Comparison of ENCODE assay signal across 36 cellular contexts in the genomic region with DNA sequence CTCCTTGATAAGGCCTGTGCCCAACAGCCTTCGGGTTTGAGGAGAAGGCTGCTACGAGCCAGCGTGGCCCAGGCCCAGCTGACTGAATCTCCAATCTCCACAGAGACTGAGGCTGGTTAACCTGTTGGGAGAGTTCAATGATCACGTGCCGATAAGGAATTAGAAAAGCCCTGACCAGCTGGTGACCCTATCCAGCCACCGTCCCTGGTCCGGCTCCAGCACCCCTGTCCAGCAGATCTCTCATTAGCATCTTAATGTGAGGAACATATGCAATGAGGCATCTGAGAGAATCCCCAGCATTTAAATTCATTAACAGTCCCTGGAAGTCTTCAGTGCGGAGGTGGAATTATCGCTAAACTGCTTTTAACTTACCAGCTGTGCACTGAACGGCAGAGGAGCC.
"Had no signal": no experiment of that assay in that cellular context is flagged by ENCODE, and none has a peak within 500 bp of the region (broad histone marks: within the 10 kb centered on the region; RNA-seq: fewer than 3 reads in every experiment).

No MANE protein-coding gene starts in this region.

- H3K27ac ChIP-seq: adrenal gland, body of pancreas, brain microvascular endothelial cell, breast epithelium, cardiac muscle cell, colonic mucosa, VCaP had no signal

- H3K36me3 ChIP-seq: adrenal gland, brain microvascular endothelial cell, breast epithelium, cardiac muscle cell, colonic mucosa had no signal

- H3K9me3 Mint-ChIP-seq: activated CD4-positive, alpha-beta T cell treated with anti-CD3 and anti-CD28 coated beads, Interleukin-2, amount 10 ng/mL, durations not matched to agents 7 days and 5 days; activated naive CD8-positive, alpha-beta T cell treated with anti-CD3 and anti-CD28 coated beads for 36 hours; activated T-cell treated with anti-CD3 and anti-CD28 coated beads, Interleukin-2, amount 50 U/mL, for 24 hours; activated T-helper 2 cell treated with anti-CD3 and anti-CD28 coated beads, Interferon-gamma antibody, Interleukin-2, Interleukin-4, amounts not matched to agents 10 μg/mL and 5 μg/mL and 100 μg/mL, durations not matched to agents 14 hours and 24 hours and 36 hours; central memory CD8-positive, alpha-beta T cell; WTC11 had no signal

- H3K9me3 ChIP-seq: adrenal gland, body of pancreas, breast epithelium, colonic mucosa had no signal

- H3K4me1 Mint-ChIP-seq: activated CD4-positive, alpha-beta memory T cell treated with anti-CD3 and anti-CD28 coated beads, Interleukin-2, amount 10 ng/mL, durations not matched to agents 7 days and 5 days; activated CD4-positive, alpha-beta T cell treated with anti-CD3 and anti-CD28 coated beads for 36 hours; activated CD4-positive, alpha-beta T cell treated with anti-CD3 and anti-CD28 coated beads, Interleukin-2, amount 10 ng/mL, durations not matched to agents 7 days and 5 days; activated CD8-positive, alpha-beta memory T cell treated with anti-CD3 and anti-CD28 coated beads, Interleukin-2, amount 10 ng/mL, durations not matched to agents 7 days and 5 days; activated naive CD8-positive, alpha-beta T cell treated with anti-CD3 and anti-CD28 coated beads for 36 hours; WTC11 had no signal

- ATAC-seq: activated CD4-positive, alpha-beta T cell treated with anti-CD3 and anti-CD28 coated beads for 36 hours; activated CD4-positive, CD25-positive, alpha-beta regulatory T cell treated with anti-CD3 and anti-CD28 coated beads, Interleukin-2, amount 50 U/mL, for 24 hours; activated CD8-positive, alpha-beta memory T cell treated with anti-CD3 and anti-CD28 coated beads, Interleukin-2, amount 10 ng/mL, durations not matched to agents 7 days and 5 days; activated CD8-positive, alpha-beta T cell treated with anti-CD3 and anti-CD28 coated beads, Interleukin-2, amount 10 ng/mL, durations not matched to agents 7 days and 5 days; activated naive CD4-positive, alpha-beta T cell treated with anti-CD3 and anti-CD28 coated beads, Interleukin-2, amount 50 U/mL, for 72 hours; body of pancreas; T-helper 17 cell; WTC11 had no signal

- H3K4me3 ChIP-seq: adrenal gland, body of pancreas, breast epithelium, cardiac muscle cell, colonic mucosa had no signal

- H3K4me3 Mint-ChIP-seq: activated CD4-positive, alpha-beta memory T cell treated with anti-CD3 and anti-CD28 coated beads, Interleukin-2, amount 10 ng/mL, durations not matched to agents 7 days and 5 days; activated CD4-positive, alpha-beta T cell treated with anti-CD3 and anti-CD28 coated beads for 36 hours; activated CD4-positive, alpha-beta T cell treated with anti-CD3 and anti-CD28 coated beads, Interleukin-2, amount 10 ng/mL, durations not matched to agents 7 days and 5 days; activated CD8-positive, alpha-beta memory T cell treated with anti-CD3 and anti-CD28 coated beads, Interleukin-2, amount 10 ng/mL, durations not matched to agents 7 days and 5 days; activated CD8-positive, alpha-beta T cell treated with anti-CD3 and anti-CD28 coated beads, Interleukin-2, amount 10 ng/mL, durations not matched to agents 7 days and 5 days; activated naive CD4-positive, alpha-beta T cell treated with anti-CD3 and anti-CD28 coated beads for 36 hours; activated naive CD8-positive, alpha-beta T cell treated with anti-CD3 and anti-CD28 coated beads for 36 hours; activated T-cell treated with anti-CD3 and anti-CD28 coated beads, Interleukin-2, amount 50 U/mL, for 24 hours; central memory CD8-positive, alpha-beta T cell; T-helper 17 cell; WTC11 had no signal

- H3K27me3 ChIP-seq: adrenal gland, body of pancreas, brain microvascular endothelial cell, breast epithelium, cardiac muscle cell, colonic mucosa had no signal

- DNase-seq: activated CD4-positive, alpha-beta memory T cell treated with anti-CD3 and anti-CD28 coated beads, Interleukin-2, amount 10 ng/mL, durations not matched to agents 7 days and 5 days; activated CD4-positive, alpha-beta T cell treated with anti-CD3 and anti-CD28 coated beads for 1 hour; activated CD4-positive, alpha-beta T cell treated with anti-CD3 and anti-CD28 coated beads for 36 hours; activated CD4-positive, alpha-beta T cell treated with anti-CD3 and anti-CD28 coated beads for 48 hours; activated CD4-positive, alpha-beta T cell treated with anti-CD3 and anti-CD28 coated beads, Interleukin-2, amount 10 ng/mL, durations not matched to agents 7 days and 5 days; activated CD4-positive, alpha-beta T cell treated with anti-CD3 and anti-CD28 coated beads, Interleukin-2, amount 50 U/mL, for 48 hours; activated CD4-positive, CD25-positive, alpha-beta regulatory T cell; activated CD8-positive, alpha-beta memory T cell treated with anti-CD3 and anti-CD28 coated beads for 24 hours; activated CD8-positive, alpha-beta memory T cell treated with anti-CD3 and anti-CD28 coated beads, Interleukin-2, amount 10 ng/mL, durations not matched to agents 7 days and 5 days; activated CD8-positive, alpha-beta memory T cell treated with anti-CD3 and anti-CD28 coated beads, Interleukin-2, amount 50 U/mL, for 48 hours; activated CD8-positive, alpha-beta T cell treated with anti-CD3 and anti-CD28 coated beads, Interleukin-2, amount 10 ng/mL, durations not matched to agents 7 days and 5 days; activated effector memory CD4-positive, alpha-beta T cell treated with Interleukin-2 at 50 U/mL for 16 hours; activated gamma-delta T cell treated with Interleukin-2 at 50 U/mL for 16 hours; activated naive CD4-positive, alpha-beta T cell; activated naive CD4-positive, alpha-beta T cell treated with anti-CD3 and anti-CD28 coated beads for 36 hours; activated naive CD4-positive, alpha-beta T cell treated with anti-CD3 and anti-CD28 coated beads, Interleukin-2, amount 50 U/mL, for 16 hours; activated naive CD8-positive, alpha-beta T cell treated with anti-CD3 and anti-CD28 coated beads for 36 hours; activated T-cell treated with anti-CD3 and anti-CD28 coated beads, Interleukin-2, amount 50 U/mL, for 24 hours; activated T-cell treated with anti-CD3 and anti-CD28 coated beads, Interleukin-2, amount 50 U/mL, for 48 hours; adrenal gland; amniotic stem cell; aorta; body of pancreas; brain microvascular endothelial cell; cerebellar nuclear complex; colonic mucosa; T-helper 17 cell; T1000 had no signal

- H3K36me3 Mint-ChIP-seq: activated CD8-positive, alpha-beta memory T cell treated with anti-CD3 and anti-CD28 coated beads, Interleukin-2, amount 10 ng/mL, durations not matched to agents 7 days and 5 days; activated naive CD4-positive, alpha-beta T cell treated with anti-CD3 and anti-CD28 coated beads, Interleukin-2, amount 50 U/mL, for 72 hours; activated naive CD8-positive, alpha-beta T cell treated with anti-CD3 and anti-CD28 coated beads for 36 hours; WTC11 had no signal

- H3K4me1 ChIP-seq: adrenal gland, body of pancreas, breast epithelium, colonic mucosa had no signal

- H3K27ac Mint-ChIP-seq: activated CD4-positive, alpha-beta memory T cell treated with anti-CD3 and anti-CD28 coated beads, Interleukin-2, amount 10 ng/mL, durations not matched to agents 7 days and 5 days; activated CD4-positive, alpha-beta T cell treated with anti-CD3 and anti-CD28 coated beads for 36 hours; activated CD4-positive, alpha-beta T cell treated with anti-CD3 and anti-CD28 coated beads, Interleukin-2, amount 10 ng/mL, durations not matched to agents 7 days and 5 days; activated CD8-positive, alpha-beta memory T cell treated with anti-CD3 and anti-CD28 coated beads, Interleukin-2, amount 10 ng/mL, durations not matched to agents 7 days and 5 days; activated CD8-positive, alpha-beta T cell treated with anti-CD3 and anti-CD28 coated beads, Interleukin-2, amount 10 ng/mL, durations not matched to agents 7 days and 5 days; activated naive CD4-positive, alpha-beta T cell treated with anti-CD3 and anti-CD28 coated beads for 36 hours; activated naive CD4-positive, alpha-beta T cell treated with anti-CD3 and anti-CD28 coated beads, Interleukin-2, amount 50 U/mL, for 72 hours; activated naive CD8-positive, alpha-beta T cell treated with anti-CD3 and anti-CD28 coated beads for 36 hours; activated T-cell treated with anti-CD3 and anti-CD28 coated beads, Interleukin-2, amount 50 U/mL, for 24 hours; activated T-helper 2 cell treated with anti-CD3 and anti-CD28 coated beads, Interferon-gamma antibody, Interleukin-2, Interleukin-4, amounts not matched to agents 10 μg/mL and 5 μg/mL and 100 μg/mL, durations not matched to agents 14 hours and 24 hours and 36 hours; T-helper 17 cell; WTC11 had no signal
